Comparison of ENCODE assay signal across 21 cellular contexts in the genomic region with DNA sequence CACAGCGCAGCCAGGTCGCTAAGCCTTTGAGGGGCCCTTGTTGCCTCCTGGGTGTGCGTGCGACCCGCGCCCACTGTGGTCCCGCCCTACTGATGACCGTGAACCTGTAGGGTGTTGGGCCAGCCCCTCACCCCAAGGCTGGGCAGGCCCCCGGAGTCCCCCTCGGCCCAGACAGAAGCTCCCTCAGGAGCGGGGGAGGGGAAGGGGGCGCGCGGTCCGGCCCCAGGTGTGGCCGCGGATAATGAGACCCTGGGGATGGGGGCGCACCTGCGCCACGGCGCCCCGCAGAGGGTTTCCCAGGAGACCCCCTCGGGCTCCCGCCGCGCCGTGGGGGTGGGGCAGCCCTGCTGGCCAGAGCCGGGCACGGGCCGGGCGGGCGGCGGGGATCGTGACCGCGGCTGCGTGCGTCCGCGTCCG. TPM values are rescaled to one million over a fixed set of nuclear protein-coding genes. Genes with fewer than 3 reads are reported as not detected.
DNase-seq lines count a peak whose midpoint lies in the region; ATAC-seq and TF ChIP-seq lines count a peak whose summit lies in the region.
"Had no signal": no experiment of that assay in that cellular context is flagged by ENCODE, and none has a peak within 500 bp of the region (broad histone marks: within the 10 kb centered on the region; RNA-seq: fewer than 3 reads in every experiment).

No MANE protein-coding gene starts in this region.

- peak overlapping the region; percentile 44 for H3K4me3 ChIP-seq in HUES64 (ENCODE audit: low read length)
- H3K4me3 ChIP-seq in hepatocyte = no peak overlapping the region
- H3K4me3 ChIP-seq in parathyroid adenoma (ENCODE audit: low read depth, low read length) = no peak overlapping the region
- peak overlapping the region in 2 of 4 donors; percentile 12 to 37 for H3K4me3 ChIP-seq in transverse colon

- CTCF ChIA-PET in CD4-positive, alpha-beta T cell (lab: Charles Lee) = no interaction called here

- H3K27me3 ChIP-seq in HUES64 (ENCODE audit: insufficient read depth, low read length) = peaks cover 56% of the 10 kb centered on the region
- peaks cover 44% of the 10 kb centered on the region for H3K27me3 ChIP-seq in hepatocyte
- no peaks in the 10 kb centered on the region for H3K27me3 ChIP-seq in parathyroid adenoma (ENCODE audit: control insufficient read depth, insufficient read depth, low read length)
- H3K27me3 ChIP-seq in transverse colon = peaks cover 53% of the 10 kb centered on the region
- H3K27me3 ChIP-seq in CD4-positive, alpha-beta T cell (ENCODE audit: control insufficient read depth, insufficient read depth, low read length) = peaks cover 14% of the 10 kb centered on the region

- peak; percentile 69 for DNase-seq in D341Med (ENCODE audit: low spot score)
- no peak for DNase-seq in hepatocyte (ENCODE audit: low spot score)
- DNase-seq in transverse colon = no peak
- DNase-seq in CD4-positive, alpha-beta T cell = no peak
- DNase-seq in NCI-H1092 (lab: John Stamatoyannopoulos, UW) = no peak
- DNase-seq: activated effector memory CD4-positive, alpha-beta T cell treated with anti-CD3 and anti-CD28 coated beads, Interleukin-2, amount 50 U/mL, for 16 hours; amygdala; CD4-positive, alpha-beta memory T cell; cortex of kidney; GOT3; NCI-H1694 treated with DMSO at 0.1 percent for 48 hours; PC-3; small intestine had no signal

- WGBS in HUES64 = 10% methylated on average over 41 of the region's 41 CpGs
- 34% methylated on average over 12 of the region's 41 CpGs for WGBS in hepatocyte (ENCODE audit: low lambda C conversion rate, missing lambda C conversion rate)
- 13% methylated on average over 12 of the region's 41 CpGs; no CpG with 5 or more reads in 1 of the 2 donors for WGBS in transverse colon (ENCODE audit: low coverage in 1 of 2), 2 donors

- TF ChIP-seq CTCF in hepatocyte (IDR thresholded peaks at IDR 0.05; ENCODE audit: poor library complexity) (no peak), parathyroid adenoma (IDR thresholded peaks at IDR 0.05) (no peak), transverse colon (IDR thresholded peaks at IDR 0.05) (no peak)
- no peak for TF ChIP-seq CTCF in CD4-positive, alpha-beta T cell (IDR thresholded peaks at IDR 0.05)

- in situ Hi-C loops in transverse colon (cut with MboI; ENCODE audit: low pct_ligation_motif_present in 1 of 4, low pct_unique_long_range_greater_than_20kb in 1 of 4, low sequenced_read_pairs in 3 of 4) = no loop called here

- no peak overlapping the region for H3K4me3 Mint-ChIP-seq in CD4-positive, alpha-beta T cell
- H3K4me3 Mint-ChIP-seq: natural killer cell treated with Interleukin-12 subunit alpha and Interleukin-12 subunit beta and Interleukin-15 and Interleukin-18, amount 100 ng/mL, for 72 hours; stimulated activated naive CD8-positive, alpha-beta T cell treated with anti-CD3 and anti-CD28 coated beads, Interleukin-15, Interleukin-2, amounts not matched to agents 100 ng/mL and 50 ng/mL, for 24 hours had no signal

- H3K4me1 ChIP-seq in HUES64 (ENCODE audit: insufficient read depth, low read length) (no peaks in the 10 kb centered on the region), hepatocyte (ENCODE audit: insufficient read depth) (peaks cover 6% of the 10 kb centered on the region), parathyroid adenoma (no peaks in the 10 kb centered on the region), transverse colon (peaks cover 7 to 25% (median 15%) of the 10 kb centered on the region in 4 donors)

- no peak for TF ChIP-seq POLR2A in transverse colon (IDR thresholded peaks at IDR 0.05)

- H3K9me3 Mint-ChIP-seq in CD4-positive, alpha-beta T cell = no peaks in the 10 kb centered on the region
- H3K9me3 Mint-ChIP-seq: CD4-positive, alpha-beta memory T cell; natural killer cell treated with Interleukin-12 subunit alpha and Interleukin-12 subunit beta and Interleukin-15 and Interleukin-18, amount 100 ng/mL, for 72 hours; stimulated activated naive CD8-positive, alpha-beta T cell treated with anti-CD3 and anti-CD28 coated beads, Interleukin-15, Interleukin-2, amounts not matched to agents 100 ng/mL and 50 ng/mL, for 24 hours had no signal

- no peak for ATAC-seq in HG02759 (IDR thresholded peaks at IDR 0.05; ENCODE audit: unreplicated experiment)
- no peak for ATAC-seq in CD4-positive, alpha-beta T cell (ENCODE audit: poor library complexity)
- ATAC-seq: natural killer cell treated with Interleukin-12 subunit alpha and Interleukin-12 subunit beta and Interleukin-15 and Interleukin-18, amount 100 ng/mL, for 72 hours; PC-3 had no signal

- H3K9me2 ChIP-seq in hepatocyte (replicated peaks; ENCODE audit: insufficient read depth) = no peaks in the 10 kb centered on the region

- TF ChIP-seq EP300 in transverse colon (IDR thresholded peaks at IDR 0.05; ENCODE audit: low read depth) = no peak

- peaks cover 7% of the 10 kb centered on the region for H3K4me1 Mint-ChIP-seq in CD4-positive, alpha-beta T cell (ENCODE audit: low read depth)

- no peaks in the 10 kb centered on the region for H3K36me3 Mint-ChIP-seq in CD4-positive, alpha-beta T cell (ENCODE audit: low read depth)
- H3K36me3 Mint-ChIP-seq: CD4-positive, alpha-beta memory T cell; natural killer cell treated with Interleukin-12 subunit alpha and Interleukin-12 subunit beta and Interleukin-15 and Interleukin-18, amount 100 ng/mL, for 72 hours had no signal

- intact Hi-C loops in transverse colon (cut with DNase I; ENCODE audit: low total_unique reads) = no loop called here
- intact Hi-C loops in CD4-positive, alpha-beta T cell (cut with DNase I, micrococcal nuclease) = no loop called here

- POLR2A ChIA-PET in CD4-positive, alpha-beta T cell (lab: Charles Lee) = no interaction called here

- H3K27me3 Mint-ChIP-seq in CD4-positive, alpha-beta T cell = peaks cover 31% of the 10 kb centered on the region
- H3K27me3 Mint-ChIP-seq: natural killer cell treated with Interleukin-12 subunit alpha and Interleukin-12 subunit beta and Interleukin-15 and Interleukin-18, amount 100 ng/mL, for 72 hours had no signal

- H3K4me2 ChIP-seq in hepatocyte (peak overlapping the region; percentile 75), parathyroid adenoma (ENCODE audit: low read length) (no peak overlapping the region)

- H3K27ac Mint-ChIP-seq in CD4-positive, alpha-beta T cell = no peak overlapping the region
- H3K27ac Mint-ChIP-seq: CD4-positive, alpha-beta memory T cell; natural killer cell treated with Interleukin-12 subunit alpha and Interleukin-12 subunit beta and Interleukin-15 and Interleukin-18, amount 100 ng/mL, for 72 hours; stimulated activated naive CD8-positive, alpha-beta T cell treated with anti-CD3 and anti-CD28 coated beads, Interleukin-15, Interleukin-2, amounts not matched to agents 100 ng/mL and 50 ng/mL, for 24 hours had no signal

- H4K20me1 ChIP-seq in hepatocyte (ENCODE audit: insufficient read depth, poor library complexity, severe bottlenecking) = no peaks in the 10 kb centered on the region

- H3K9me3 ChIP-seq in HUES64 (ENCODE audit: insufficient read depth, low read depth, low read length) (no peaks in the 10 kb centered on the region), hepatocyte (ENCODE audit: low read depth) (no peaks in the 10 kb centered on the region), parathyroid adenoma (ENCODE audit: control insufficient read depth, low read length) (no peaks in the 10 kb centered on the region), transverse colon (no peaks in the 10 kb centered on the region)
- no peaks in the 10 kb centered on the region for H3K9me3 ChIP-seq in CD4-positive, alpha-beta T cell (ENCODE audit: control insufficient read depth, low read length)

- H3K79me2 ChIP-seq in hepatocyte = no peaks in the 10 kb centered on the region
- H3K79me2 ChIP-seq in parathyroid adenoma = no peaks in the 10 kb centered on the region

- H3K9ac ChIP-seq in HUES64 (ENCODE audit: low read depth, low read length) = no peak overlapping the region
- H3K9ac ChIP-seq in parathyroid adenoma = no peak overlapping the region

- H3K36me3 ChIP-seq in HUES64 (ENCODE audit: insufficient read depth, low read length) (no peaks in the 10 kb centered on the region), hepatocyte (replicated peaks; ENCODE audit: insufficient read depth, low read depth) (no peaks in the 10 kb centered on the region), parathyroid adenoma (ENCODE audit: control insufficient read depth, insufficient read depth, low read length) (no peaks in the 10 kb centered on the region), transverse colon (no peaks in the 10 kb centered on the region)

- H3K27ac ChIP-seq in HUES64 (ENCODE audit: low read depth, low read length) (no peak overlapping the region), hepatocyte (no peak overlapping the region), parathyroid adenoma (no peak overlapping the region), transverse colon (no peak overlapping the region)
- no peak overlapping the region for H3K27ac ChIP-seq in CD4-positive, alpha-beta T cell (ENCODE audit: low read depth, low read length)

- H2AFZ ChIP-seq in hepatocyte = no peak overlapping the region
- peak overlapping the region; percentile 46 for H2AFZ ChIP-seq in parathyroid adenoma

RNA-seq across cellular contexts. Expression of a gene that starts 0.4 kb away (rescaled TPM):
- polyA plus RNA-seq in HUES64 (2013, experiment 1 of 2) = 0.70 TPM
- polyA plus RNA-seq in HUES64 (2013, experiment 2 of 2) = 0.70 TPM
- total RNA-seq in hepatocyte = 0.48 TPM in 1 of 2 replicates, not detected in the other
- polyA plus RNA-seq in hepatocyte = 1.0 and 1.1 TPM in 2 replicates
- total RNA-seq in transverse colon = under 1 TPM in 1 of 4 donors, not detected in 3; 0.95 TPM
- total RNA-seq in CD4-positive, alpha-beta T cell = under 1 TPM in 1 of 2 experiments, not detected in 1; 0.42 TPM
- total RNA-seq: activated CD8-positive, alpha-beta memory T cell treated with anti-CD3 and anti-CD28 coated beads for 36 hours; Daoy; lower leg skin; natural killer cell treated with Interleukin-12 subunit alpha and Interleukin-12 subunit beta and Interleukin-15 and Interleukin-18, amount 100 ng/mL, for 72 hours; PC-3 had no signal
- polyA plus RNA-seq: CD4-positive, alpha-beta memory T cell had no signal

RNA-seq across cellular contexts. Expression of a gene that starts 3.0 kb away (rescaled TPM):
- polyA plus RNA-seq in HUES64 (2013, experiment 1 of 2) = not detected
- not detected for polyA plus RNA-seq in HUES64 (2013, experiment 2 of 2)
- total RNA-seq in hepatocyte = 0.08 TPM in 1 of 2 replicates, not detected in the other
- polyA plus RNA-seq in hepatocyte = 0.47 and 1.0 TPM in 2 replicates
- 1 to 10 TPM in 1 of 4 donors, under 1 TPM in 2, not detected in 1; 0.55 to 2.6 (median 0.79) TPM for total RNA-seq in transverse colon
- total RNA-seq in CD4-positive, alpha-beta T cell = not detected
- total RNA-seq: activated CD8-positive, alpha-beta memory T cell treated with anti-CD3 and anti-CD28 coated beads for 36 hours; CD4-positive, alpha-beta memory T cell; natural killer cell treated with Interleukin-12 subunit alpha and Interleukin-12 subunit beta and Interleukin-15 and Interleukin-18, amount 100 ng/mL, for 72 hours; PC-3 had no signal
- polyA plus RNA-seq: CD4-positive, alpha-beta memory T cell had no signal

RNA-seq across cellular contexts. Expression of a gene that starts 4.3 kb away (rescaled TPM):
- polyA plus RNA-seq in HUES64 (2013, experiment 1 of 2) = 0.25 TPM
- polyA plus RNA-seq in HUES64 (2013, experiment 2 of 2) = 0.19 TPM
- total RNA-seq in hepatocyte = 0.04 and 0.57 TPM in 2 replicates
- 0.93 and 3.4 TPM in 2 replicates for polyA plus RNA-seq in hepatocyte
- 10 to 100 TPM in 1 of 4 donors, 1 to 10 TPM in 3; 2.0 to 24.3 (median 6.7) TPM for total RNA-seq in transverse colon
- not detected for total RNA-seq in CD4-positive, alpha-beta T cell
- total RNA-seq: natural killer cell treated with Interleukin-12 subunit alpha and Interleukin-12 subunit beta and Interleukin-15 and Interleukin-18, amount 100 ng/mL, for 72 hours had no signal
- polyA plus RNA-seq: CD4-positive, alpha-beta memory T cell had no signal

RNA-seq across cellular contexts. Expression of a gene that starts 45.4 kb away (rescaled TPM):
- 50.7 TPM for polyA plus RNA-seq in HUES64 (2013, experiment 1 of 2)
- polyA plus RNA-seq in HUES64 (2013, experiment 2 of 2) = 56.2 TPM
- total RNA-seq in hepatocyte (37.6 and 84.1 TPM in 2 replicates), transverse colon (100 to 1,000 TPM in 2 of 4 donors, 10 to 100 TPM in 2; 55.4 to 328 (median 112) TPM)
- polyA plus RNA-seq in hepatocyte = 96.5 and 106 TPM in 2 replicates
- 10 to 100 TPM; 15.6 to 17.0 TPM for total RNA-seq in CD4-positive, alpha-beta T cell

RNA-seq across cellular contexts. Expression of a gene that starts 50.8 kb away (rescaled TPM):
- polyA plus RNA-seq in HUES64 (2013, experiment 1 of 2) = 88.2 TPM
- polyA plus RNA-seq in HUES64 (2013, experiment 2 of 2) = 83.5 TPM
- total RNA-seq in hepatocyte (74.1 and 75.4 TPM in 2 replicates), transverse colon (100 to 1,000 TPM in 3 of 4 donors, 10 to 100 TPM in 1; 85.1 to 316 (median 153) TPM)
- 75.2 and 88.1 TPM in 2 replicates for polyA plus RNA-seq in hepatocyte
- total RNA-seq in CD4-positive, alpha-beta T cell = 10 to 100 TPM; 94.8 to 98.4 TPM
